ENCODE assay signal across 15 cellular contexts in the genomic region with DNA sequence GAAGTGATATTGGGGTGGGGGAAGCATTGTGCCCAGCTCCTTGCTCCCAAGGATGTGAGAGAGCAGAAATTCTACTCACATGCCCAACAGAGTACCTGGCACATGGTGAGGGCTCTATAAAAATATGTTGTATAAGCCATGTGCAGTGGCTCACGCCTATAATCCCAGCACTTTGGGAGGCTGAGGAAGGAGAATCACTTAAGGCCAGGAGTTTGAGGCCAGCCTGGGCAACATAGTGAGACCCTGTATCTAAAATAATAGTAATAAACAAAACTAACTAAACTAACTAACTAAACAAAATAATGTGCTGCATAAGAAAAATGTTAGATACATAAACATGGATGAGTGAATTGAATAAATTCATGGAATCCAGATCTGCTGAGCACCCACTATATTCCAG. TPM values are rescaled to one million over a fixed set of nuclear protein-coding genes. Genes with fewer than 3 reads are reported as not detected.
DNase-seq lines count a peak whose midpoint lies in the region; TF ChIP-seq lines count a peak whose summit lies in the region.
"Had no signal": no experiment of that assay in that cellular context is flagged by ENCODE, and none has a peak within 500 bp of the region (broad histone marks: within the 10 kb centered on the region; RNA-seq: fewer than 3 reads in every experiment).

No MANE protein-coding gene starts in this region.

- H3K14ac ChIP-seq in H9 (ENCODE audit: insufficient read depth, low read length) = peak overlapping the region; percentile 3; the same call in 1 of the 2 replicates

- no peak for DNase-seq in H9
- no peak for DNase-seq in WERI-Rb-1
- no peak for DNase-seq in glutamatergic neuron
- DNase-seq in smooth muscle cell (lab: John Stamatoyannopoulos, UW; ENCODE audit: unreplicated experiment) = no peak
- DNase-seq in epidermal melanocyte (ENCODE audit: insufficient read length, low spot score) = no peak
- DNase-seq in dedifferentiated amniotic fluid mesenchymal stem cell (ENCODE audit: extremely low spot score) = no peak
- no peak for DNase-seq in medulla oblongata (ENCODE audit: extremely low spot score)
- DNase-seq: ACHN; Calu3; CD4-positive, CD25-positive, alpha-beta regulatory T cell; DMS 273 treated with DMSO at 0.1 percent for 48 hours had no signal

- H3K56ac ChIP-seq in H9 (ENCODE audit: insufficient read length, low read depth, low read length) = no peak overlapping the region

- H3K27ac Mint-ChIP-seq in H9 (peak overlapping the region; percentile 96 to 99 (median 98)), glutamatergic neuron (ENCODE audit: unreplicated experiment) (peak overlapping the region; percentile 78)

- H3K18ac ChIP-seq in H9 (ENCODE audit: insufficient read length, low read depth, low read length) = no peak overlapping the region

- H4K5ac ChIP-seq in H9 (ENCODE audit: insufficient read length, low read depth, low read length) = no peak overlapping the region

- H3K27me3 Mint-ChIP-seq in H9 (ENCODE audit: low read depth) (peaks cover 4% of the 10 kb centered on the region; the same call in 1 of the 2 replicates), glutamatergic neuron (ENCODE audit: unreplicated experiment) (peaks cover 13% of the 10 kb centered on the region)

- H3F3A ChIP-seq in smooth muscle cell (ENCODE audit: low read depth) = peaks cover 34% of the 10 kb centered on the region

- H4K91ac ChIP-seq in H9 (ENCODE audit: insufficient read length, low read depth, low read length) = no peak overlapping the region

- H3K79me2 ChIP-seq in H9 (ENCODE audit: insufficient read depth, low read length) = no peaks in the 10 kb centered on the region
- H3K79me2 ChIP-seq in smooth muscle cell (ENCODE audit: low read depth) = no peaks in the 10 kb centered on the region

- no peak overlapping the region for H2BK5ac ChIP-seq in H9 (ENCODE audit: insufficient read length, low read length)

- peaks cover 2 to 19% (median 6%) of the 10 kb centered on the region in 3 experiments; a peak in 3 of 7 replicates for H3K36me3 Mint-ChIP-seq in H9 (ENCODE audit: insufficient read depth in 1 of 3, low read depth in 3 of 3)
- H3K36me3 Mint-ChIP-seq in glutamatergic neuron (ENCODE audit: unreplicated experiment) = peaks cover 10% of the 10 kb centered on the region
- H3K36me3 Mint-ChIP-seq: CD4-positive, CD25-positive, alpha-beta regulatory T cell had no signal

- H2AK5ac ChIP-seq in H9 (ENCODE audit: insufficient read length, low read length) = no peak overlapping the region

- no peak overlapping the region for H2BK20ac ChIP-seq in H9 (ENCODE audit: low read depth, low read length, poor library complexity, severe bottlenecking)

- H2AFZ ChIP-seq in H9 (ENCODE audit: low read length) (no peak overlapping the region), smooth muscle cell (ENCODE audit: low read depth) (peak overlapping the region; percentile 61)

- peaks cover 17% of the 10 kb centered on the region for H3K4me1 ChIP-seq in H9 (ENCODE audit: insufficient read depth, low read length)
- H3K4me1 ChIP-seq in smooth muscle cell (ENCODE audit: low read depth) = peaks cover 21% of the 10 kb centered on the region

- no peak overlapping the region for H3K4ac ChIP-seq in H9 (ENCODE audit: low read depth, low read length)

- H3K27me3 ChIP-seq in H9 (ENCODE audit: insufficient read depth, low read length) (no peaks in the 10 kb centered on the region), WERI-Rb-1 (ENCODE audit: insufficient read depth, low read depth, severe bottlenecking) (no peaks in the 10 kb centered on the region), smooth muscle cell (ENCODE audit: low read depth) (no peaks in the 10 kb centered on the region)
- H3K27me3 ChIP-seq: BLaER1 treated with 17β-estradiol and CSF1 and Interleukin-3, amounts not matched to agents 10 nM and 100 nM had no signal

- H3K9ac ChIP-seq in H9 (ENCODE audit: extremely low read depth, insufficient read length, low read length) = no peak overlapping the region
- no peak overlapping the region for H3K9ac ChIP-seq in smooth muscle cell (ENCODE audit: low read depth)
- H3K9ac ChIP-seq: BLaER1 treated with 17β-estradiol and CSF1 and Interleukin-3, amounts not matched to agents 10 nM and 100 nM had no signal

- no peak overlapping the region for H3T11ph ChIP-seq in H9 (ENCODE audit: low read length)

- H3K9me3 Mint-ChIP-seq in H9 = peaks cover 14 to 17% of the 10 kb centered on the region in 2 experiments; a peak in 4 of 5 replicates
- H3K9me3 Mint-ChIP-seq in glutamatergic neuron (ENCODE audit: unreplicated experiment) = peaks cover 12% of the 10 kb centered on the region

- no CpG with 5 or more reads among the region's 1 CpG for WGBS in H9 (ENCODE audit: extremely low coverage, insufficient read length, low lambda C conversion rate)
- 93% methylated on average over 1 of the region's 1 CpG for WGBS in smooth muscle cell (ENCODE audit: low lambda C conversion rate)

- H4K20me1 ChIP-seq in H9 (ENCODE audit: control insufficient read depth, insufficient read depth, insufficient read length) (no peaks in the 10 kb centered on the region), smooth muscle cell (ENCODE audit: low read depth) (no peaks in the 10 kb centered on the region)
- H4K20me1 ChIP-seq: BLaER1 treated with 17β-estradiol and CSF1 and Interleukin-3, amounts not matched to agents 10 nM and 100 nM had no signal

- H3K4me3 Mint-ChIP-seq in H9 (peak overlapping the region in 1 of 2 experiments; percentile 56; a peak in 1 of 5 replicates), glutamatergic neuron (ENCODE audit: unreplicated experiment) (no peak overlapping the region)
- H3K4me3 Mint-ChIP-seq: CD4-positive, CD25-positive, alpha-beta regulatory T cell had no signal

- H3K27ac ChIP-seq in H9 (ENCODE audit: insufficient read length, low read depth, low read length) = peak overlapping the region; percentile 12
- H3K27ac ChIP-seq in WERI-Rb-1 = peak overlapping the region; percentile 57
- no peak overlapping the region for H3K27ac ChIP-seq in smooth muscle cell (ENCODE audit: low read depth)
- H3K27ac ChIP-seq: BLaER1 treated with 17β-estradiol and CSF1 and Interleukin-3, amounts not matched to agents 10 nM and 100 nM; HL-60 had no signal

- H2BK120ac ChIP-seq in H9 (ENCODE audit: low read depth, low read length, poor library complexity, severe bottlenecking) = no peak overlapping the region

- H2BK15ac ChIP-seq in H9 (ENCODE audit: low read depth, low read length) = no peak overlapping the region

- H3K79me1 ChIP-seq in H9 (ENCODE audit: insufficient read depth, low read depth, low read length, poor library complexity, severe bottlenecking) = no peaks in the 10 kb centered on the region

- no peak overlapping the region for H3K23ac ChIP-seq in H9 (ENCODE audit: insufficient read length, low read depth, low read length)

- peak overlapping the region; percentile 3 for H2BK12ac ChIP-seq in H9 (ENCODE audit: insufficient read length, low read depth, low read length)

- peaks cover 51 to 56% of the 10 kb centered on the region in 2 experiments for H3K4me1 Mint-ChIP-seq in H9
- H3K4me1 Mint-ChIP-seq in glutamatergic neuron (ENCODE audit: low read depth, unreplicated experiment) = peaks cover 18% of the 10 kb centered on the region
- H3K4me1 Mint-ChIP-seq: CD4-positive, CD25-positive, alpha-beta regulatory T cell had no signal

- H3K36me3 ChIP-seq in WERI-Rb-1 = no peaks in the 10 kb centered on the region
- no peaks in the 10 kb centered on the region for H3K36me3 ChIP-seq in smooth muscle cell (ENCODE audit: low read depth)
- H3K36me3 ChIP-seq: BLaER1 treated with 17β-estradiol and CSF1 and Interleukin-3, amounts not matched to agents 10 nM and 100 nM had no signal

- H3K23me2 ChIP-seq in H9 (ENCODE audit: insufficient read length, low read depth, low read length, poor library complexity, severe bottlenecking) = no peaks in the 10 kb centered on the region

- H3K9me3 ChIP-seq in H9 (ENCODE audit: control insufficient read depth, low read depth, low read length) (no peaks in the 10 kb centered on the region), WERI-Rb-1 (ENCODE audit: severe bottlenecking) (peaks cover 3% of the 10 kb centered on the region), smooth muscle cell (replicated peaks; ENCODE audit: low read depth) (no peaks in the 10 kb centered on the region)

- H3K4me3 ChIP-seq in WERI-Rb-1 (ENCODE audit: low read depth, low read length) (no peak overlapping the region), smooth muscle cell (no peak overlapping the region)
- H3K4me3 ChIP-seq: BLaER1 treated with 17β-estradiol and CSF1 and Interleukin-3, amounts not matched to agents 10 nM and 100 nM had no signal

- no peak for TF ChIP-seq CTCF in H9 (conservative IDR thresholded peaks at IDR 0.05)
- no peak for TF ChIP-seq CTCF in WERI-Rb-1 (IDR thresholded peaks at IDR 0.05; ENCODE audit: low read depth, low read length)
- no peak for TF ChIP-seq CTCF in glutamatergic neuron (IDR thresholded peaks at IDR 0.05; ENCODE audit: partially characterized antibody, unreplicated experiment)
- no peak for TF ChIP-seq CTCF in smooth muscle cell (IDR thresholded peaks at IDR 0.05; ENCODE audit: borderline replicate concordance, insufficient read depth, poor library complexity, severe bottlenecking)

- H4K8ac ChIP-seq in H9 (replicated peaks; ENCODE audit: insufficient read length, low read depth, low read length) = no peak overlapping the region

- H3K4me2 ChIP-seq in H9 (ENCODE audit: insufficient read depth, insufficient read length, low read length) (peak overlapping the region; percentile 30), smooth muscle cell (no peak overlapping the region)
- H3K4me2 ChIP-seq: BLaER1 treated with 17β-estradiol and CSF1 and Interleukin-3, amounts not matched to agents 10 nM and 100 nM had no signal

RNA-seq across cellular contexts. Expression of a gene that starts 33.2 kb away (rescaled TPM):
- total RNA-seq in H9 (2021) (0.46 and 0.59 TPM in 2 replicates), glutamatergic neuron (ENCODE audit: unreplicated experiment) (0.39 TPM), smooth muscle cell (147 and 171 TPM in 2 replicates)
- polyA plus RNA-seq in smooth muscle cell = 330 and 444 TPM in 2 replicates
- total RNA-seq: A172, Calu3, HepG2 had no signal

Comparison
In these comparisons a context has a peak if more than half of its experiments do, and no peak if none do; other contexts are left out.
1. RNA of a gene that starts 33.2 kb away (total RNA-seq): 147 to 171 TPM in smooth muscle cell; 0.46 to 0.59 TPM in H9 and 0.39 TPM in glutamatergic neuron (single experiment); every median in the first group is over 10 times any median in the second.